Comparison of ENCODE assay signal across 19 cellular contexts in genomic region chr10:132349766-132350165, GRCh38. TPM values are rescaled to one million over a fixed set of nuclear protein-coding genes. Genes with fewer than 3 reads are reported as not detected.
DNase-seq lines count a peak whose midpoint lies in the region; ATAC-seq, FAIRE-seq and TF ChIP-seq lines count a peak whose summit lies in the region.
"Had no signal": no experiment of that assay in that cellular context is flagged by ENCODE, and none has a peak within 500 bp of the region (broad histone marks: within the 10 kb centered on the region; RNA-seq: fewer than 3 reads in every experiment).

No MANE protein-coding gene starts in this region.

- H3K27ac Mint-ChIP-seq in endothelial cell (ENCODE audit: unreplicated experiment) = no peak overlapping the region
- H3K27ac Mint-ChIP-seq: CD4-positive, alpha-beta memory T cell; HFFc6 had no signal

- TF ChIP-seq POLR2A in right lobe of liver (IDR thresholded peaks at IDR 0.05) = no peak
- TF ChIP-seq POLR2A in HepG2 (IDR thresholded peaks at IDR 0.05; ENCODE audit: insufficient read depth in 1 of 2, low read depth in 2 of 2, low read length in 2 of 2) = no peak

- peaks cover 2% of the 10 kb centered on the region for H3K4me1 Mint-ChIP-seq in endothelial cell (ENCODE audit: unreplicated experiment)

- no peaks in the 10 kb centered on the region for H3K9me3 ChIP-seq in right lobe of liver
- H3K9me3 ChIP-seq in HepG2 (ENCODE audit: low read length) = no peaks in the 10 kb centered on the region
- no peaks in the 10 kb centered on the region for H3K9me3 ChIP-seq in upper lobe of right lung
- H3K9me3 ChIP-seq: BLaER1 had no signal

- ATAC-seq in right lobe of liver (no peak), HepG2 (no peak), upper lobe of right lung (no peak), HG03045 (IDR thresholded peaks at IDR 0.05; ENCODE audit: unreplicated experiment) (no peak), GM19452 (IDR thresholded peaks at IDR 0.05; ENCODE audit: unreplicated experiment) (no peak)
- ATAC-seq: GM12878, HCT116 had no signal

- H3K79me2 ChIP-seq in HepG2 (ENCODE audit: insufficient read depth, low read length) = no peaks in the 10 kb centered on the region

- H3K4me3 Mint-ChIP-seq in endothelial cell (ENCODE audit: unreplicated experiment) = no peak overlapping the region
- H3K4me3 Mint-ChIP-seq: CD14-positive monocyte; CD4-positive, alpha-beta memory T cell; HFFc6 had no signal

- TF ChIP-seq EP300 in HepG2 (IDR thresholded peaks at IDR 0.05; ENCODE audit: low read depth in 2 of 2, low read length in 2 of 2) (no peak), HepG2 (CRISPR knock-in tag; IDR thresholded peaks at IDR 0.05; ENCODE audit: borderline replicate concordance) (no peak)

- no peak for TF ChIP-seq RAD21 in HepG2 (CRISPR knock-in tag; IDR thresholded peaks at IDR 0.05)

- H3K27ac ChIP-seq in right lobe of liver (no peak overlapping the region), HepG2 (ENCODE audit: extremely low read length, insufficient read depth, low read length) (no peak overlapping the region), upper lobe of right lung (no peak overlapping the region)
- H3K27ac ChIP-seq: BLaER1, GM23248 had no signal

- H4K20me1 ChIP-seq in HepG2 (ENCODE audit: insufficient read depth, low read length) = no peaks in the 10 kb centered on the region
- H4K20me1 ChIP-seq: BLaER1 had no signal

- no peak for FAIRE-seq in HepG2 (lab: Jason Lieb, UNC)
- FAIRE-seq: GM12878, H54 had no signal

- H3K9me3 Mint-ChIP-seq in endothelial cell (ENCODE audit: unreplicated experiment) = no peaks in the 10 kb centered on the region
- H3K9me3 Mint-ChIP-seq: CD14-positive monocyte; CD4-positive, alpha-beta memory T cell; HFFc6 had no signal

- TF ChIP-seq CTCF in right lobe of liver (IDR thresholded peaks at IDR 0.05) (no peak), HepG2 (CRISPR knock-in tag; IDR thresholded peaks at IDR 0.05) (no peak), upper lobe of right lung (IDR thresholded peaks at IDR 0.05) (no peak), endothelial cell (IDR thresholded peaks at IDR 0.05; ENCODE audit: unreplicated experiment) (no peak)

- CTCF ChIA-PET in HepG2 (lab: Yijun Ruan, JAX; ENCODE audit: low intra/inter-chr PET ratio, low total read pairs) = no interaction called here

- 80% methylated on average over 2 of the region's 6 CpGs for WGBS in right lobe of liver (ENCODE audit: insufficient coverage, low coverage, low lambda C conversion rate, missing lambda C conversion rate)
- WGBS in HepG2 (ENCODE audit: low lambda C conversion rate) = 82% methylated on average over 6 of the region's 6 CpGs

- H3K4me2 ChIP-seq in HepG2 (ENCODE audit: low read depth, low read length) = no peak overlapping the region
- H3K4me2 ChIP-seq: BLaER1 had no signal

- H3K27me3 ChIP-seq in right lobe of liver (no peaks in the 10 kb centered on the region), HepG2 (ENCODE audit: control insufficient read depth in 1 of 2, insufficient read depth in 2 of 2, low read length in 2 of 2) (no peaks in the 10 kb centered on the region), upper lobe of right lung (no peaks in the 10 kb centered on the region)
- H3K27me3 ChIP-seq: BLaER1 had no signal

- POLR2A ChIA-PET in HepG2 (lab: Yijun Ruan, JAX) = no interaction called here

- intact Hi-C loops in right lobe of liver (cut with DNase I) (loop anchor here (5.0 kb wide), 1 partner anchor 127 kb away; no protein-coding TSS in a partner anchor), HepG2 (cut with micrococcal nuclease; ENCODE audit: unreplicated experiment) (no loop called here), posterior vena cava (cut with DNase I) (loop anchor here in 1 of 2 donors (5.0 kb wide), 1 partner anchor 127 kb away; no protein-coding TSS in a partner anchor), upper lobe of right lung (cut with DNase I) (loop anchor here (5.0 kb wide), 1 partner anchor 122 kb away; no protein-coding TSS in a partner anchor)

- peaks cover 0 to 8% (median 4%) of the 10 kb centered on the region in 4 donors for H3K4me1 ChIP-seq in right lobe of liver
- peaks cover 13% of the 10 kb centered on the region for H3K4me1 ChIP-seq in HepG2 (ENCODE audit: insufficient read depth, low read length)
- H3K4me1 ChIP-seq in upper lobe of right lung = no peaks in the 10 kb centered on the region

- peak in 2 of 3 donors; percentile 11 to 22 for DNase-seq in right lobe of liver
- DNase-seq in HepG2 (ENCODE audit: low spot score) = no peak
- peak; percentile 57 for DNase-seq in posterior vena cava (ENCODE audit: low spot score)
- peak; percentile 40 for DNase-seq in upper lobe of right lung
- no peak for DNase-seq in endothelial cell (ENCODE audit: low spot score)
- DNase-seq: 8988T; CD4-positive, alpha-beta memory T cell; DMS153; DMS79; GDM1; GM23248; HFFc6 had no signal

- no peak overlapping the region for H2AFZ ChIP-seq in HepG2 (ENCODE audit: low read length)
- H2AFZ ChIP-seq: GM23248 had no signal

- H3K36me3 Mint-ChIP-seq in endothelial cell (ENCODE audit: low read depth, unreplicated experiment) = peaks cover 18% of the 10 kb centered on the region

- H3K4me3 ChIP-seq in right lobe of liver (no peak overlapping the region), HepG2 (replicated peaks in 1 of 3; ENCODE audit: insufficient read depth in 1 of 3, low read depth in 2 of 3, low read length in 3 of 3) (no peak overlapping the region), upper lobe of right lung (no peak overlapping the region)
- H3K4me3 ChIP-seq: BLaER1, GM12878, GM23248 had no signal

- no peaks in the 10 kb centered on the region for H3K36me3 ChIP-seq in right lobe of liver
- H3K36me3 ChIP-seq in HepG2 (replicated peaks in 1 of 2; ENCODE audit: control insufficient read depth in 1 of 2, insufficient read depth in 2 of 2, low read length in 2 of 2) = no peaks in the 10 kb centered on the region
- H3K36me3 ChIP-seq in upper lobe of right lung = peaks cover 6% of the 10 kb centered on the region

- peaks cover 8% of the 10 kb centered on the region for H3K27me3 Mint-ChIP-seq in endothelial cell (ENCODE audit: unreplicated experiment)
- H3K27me3 Mint-ChIP-seq: CD4-positive, alpha-beta memory T cell had no signal

- BruUV-seq in HepG2 (replicated peaks; lab: Mats Ljungman, UMichigan) = no TSS peak

- no peak overlapping the region for H3K9ac ChIP-seq in HepG2 (ENCODE audit: insufficient read depth, low read depth, low read length)
- H3K9ac ChIP-seq: BLaER1, GM23248 had no signal

- in situ Hi-C loops in HepG2 (cut with HindIII; ENCODE audit: extremely low pct_ligation_motif_present, low pct_unique_long_range_greater_than_20kb) = loop anchor here (5.0 kb wide), 1 partner anchor 127 kb away; no protein-coding TSS in a partner anchor

RNA-seq across cellular contexts. Expression of gene LRRC27, which starts 17.8 kb away (rescaled TPM):
- 1 to 10 TPM; 2.2 to 5.4 (median 3.2) TPM for total RNA-seq in right lobe of liver
- total RNA-seq in HepG2 (2016; rRNA removed; fragmentation: Illumina TruSeq; extraction: Trizol) = 3.9 and 4.6 TPM in 2 replicates
- 2.1 and 2.2 TPM in 2 replicates for total RNA-seq in HepG2 (2016; cell fraction: cytosol; rRNA removed; fragmentation: Illumina TruSeq; extraction: Trizol; ENCODE audit: low read depth)
- total RNA-seq in HepG2 (2016; cell fraction: insoluble cytoplasmic fraction; rRNA removed; fragmentation: Illumina TruSeq; extraction: Trizol) = 3.2 and 4.3 TPM in 2 replicates
- total RNA-seq in HepG2 (2016; cell fraction: membrane; rRNA removed; fragmentation: Illumina TruSeq; extraction: Trizol) = 2.1 and 2.5 TPM in 2 replicates
- 5.9 and 7.5 TPM in 2 replicates for total RNA-seq in HepG2 (2016; cell fraction: nucleus; rRNA removed; fragmentation: Illumina TruSeq; extraction: Trizol)
- 4.2 and 4.3 TPM in 2 replicates for polyA plus RNA-seq in HepG2 (2011; rRNA removed)
- 1.8 and 1.9 TPM in 2 replicates for polyA plus RNA-seq in HepG2 (2011; cell fraction: cytosol; rRNA removed)
- 14.3 and 14.5 TPM in 2 replicates for polyA plus RNA-seq in HepG2 (2011; cell fraction: nucleus; rRNA removed)
- polyA plus RNA-seq in HepG2 (2012) = 3.2 and 3.6 TPM in 2 replicates
- 0.82 and 0.88 TPM in 2 replicates for polyA plus RNA-seq in HepG2 (2016; cell fraction: cytosol; fragmentation: Illumina TruSeq; extraction: Trizol; ENCODE audit: low read depth)
- 3.6 and 4.7 TPM in 2 replicates for polyA plus RNA-seq in HepG2 (2016; cell fraction: insoluble cytoplasmic fraction; fragmentation: Illumina TruSeq; extraction: Trizol; ENCODE audit: low read depth)
- 2.6 and 2.7 TPM in 2 replicates for polyA plus RNA-seq in HepG2 (2016; cell fraction: membrane; fragmentation: Illumina TruSeq; extraction: Trizol; ENCODE audit: low read depth)
- polyA plus RNA-seq in HepG2 (2016; cell fraction: nucleus; fragmentation: Illumina TruSeq; extraction: Trizol; ENCODE audit: insufficient read depth, low read depth) = 11.7 and 14.6 TPM in 2 replicates
- 2.7 and 3.0 TPM in 2 replicates for polyA minus RNA-seq in HepG2 (2011; rRNA and poly(A)+ RNA removed; ENCODE audit: low replicate concordance)
- 0.88 and 1.4 TPM in 2 replicates for polyA minus RNA-seq in HepG2 (2011; cell fraction: cytosol; rRNA and poly(A)+ RNA removed)
- 11.1 and 12.3 TPM in 2 replicates for polyA minus RNA-seq in HepG2 (2011; cell fraction: nucleus; rRNA and poly(A)+ RNA removed)
- 1 to 10 TPM; 4.7 to 6.5 TPM for total RNA-seq in posterior vena cava
- total RNA-seq in upper lobe of right lung = 6.3 TPM
- 11.1 TPM for total RNA-seq in endothelial cell (ENCODE audit: unreplicated experiment)

RNA-seq across cellular contexts. Expression of gene STK32C, which starts 42.0 kb away (rescaled TPM):
- total RNA-seq in right lobe of liver (1 to 10 TPM; 1.6 to 3.5 (median 2.1) TPM), HepG2 (2016; rRNA removed; fragmentation: Illumina TruSeq; extraction: Trizol) (18.9 and 19.4 TPM in 2 replicates), posterior vena cava (1 to 10 TPM; 6.3 to 9.7 TPM), upper lobe of right lung (13.2 TPM), endothelial cell (ENCODE audit: unreplicated experiment) (12.6 TPM)
- 6.4 and 9.0 TPM in 2 replicates for total RNA-seq in HepG2 (2016; cell fraction: cytosol; rRNA removed; fragmentation: Illumina TruSeq; extraction: Trizol; ENCODE audit: low read depth)
- 18.5 and 19.3 TPM in 2 replicates for total RNA-seq in HepG2 (2016; cell fraction: insoluble cytoplasmic fraction; rRNA removed; fragmentation: Illumina TruSeq; extraction: Trizol)
- total RNA-seq in HepG2 (2016; cell fraction: membrane; rRNA removed; fragmentation: Illumina TruSeq; extraction: Trizol) = 13.9 and 14.9 TPM in 2 replicates
- total RNA-seq in HepG2 (2016; cell fraction: nucleus; rRNA removed; fragmentation: Illumina TruSeq; extraction: Trizol) = 8.4 and 10.8 TPM in 2 replicates
- 9.9 and 10.9 TPM in 2 replicates for polyA plus RNA-seq in HepG2 (2011; rRNA removed)
- 7.4 and 11.6 TPM in 2 replicates for polyA plus RNA-seq in HepG2 (2011; cell fraction: cytosol; rRNA removed)
- polyA plus RNA-seq in HepG2 (2011; cell fraction: nucleus; rRNA removed) = 13.7 and 17.7 TPM in 2 replicates
- polyA plus RNA-seq in HepG2 (2012) = 12.0 and 12.5 TPM in 2 replicates
- polyA plus RNA-seq in HepG2 (2016; cell fraction: cytosol; fragmentation: Illumina TruSeq; extraction: Trizol; ENCODE audit: low read depth) = 9.3 and 10.8 TPM in 2 replicates
- polyA plus RNA-seq in HepG2 (2016; cell fraction: insoluble cytoplasmic fraction; fragmentation: Illumina TruSeq; extraction: Trizol; ENCODE audit: low read depth) = 19.9 and 20.6 TPM in 2 replicates
- 11.2 and 12.1 TPM in 2 replicates for polyA plus RNA-seq in HepG2 (2016; cell fraction: membrane; fragmentation: Illumina TruSeq; extraction: Trizol; ENCODE audit: low read depth)
- 19.7 and 20.0 TPM in 2 replicates for polyA plus RNA-seq in HepG2 (2016; cell fraction: nucleus; fragmentation: Illumina TruSeq; extraction: Trizol; ENCODE audit: insufficient read depth, low read depth)
- 10.2 and 30.6 TPM in 2 replicates for polyA minus RNA-seq in HepG2 (2011; rRNA and poly(A)+ RNA removed; ENCODE audit: low replicate concordance)
- 4.4 and 5.4 TPM in 2 replicates for polyA minus RNA-seq in HepG2 (2011; cell fraction: cytosol; rRNA and poly(A)+ RNA removed)
- 6.1 and 7.1 TPM in 2 replicates for polyA minus RNA-seq in HepG2 (2011; cell fraction: nucleus; rRNA and poly(A)+ RNA removed)

RNA-seq across cellular contexts. Expression of gene PWWP2B, which starts 47.2 kb away (rescaled TPM):
- 10 to 100 TPM in 1 of 6 experiments, 1 to 10 TPM in 5; 3.0 to 12.2 (median 5.1) TPM for total RNA-seq in right lobe of liver
- 3.5 and 4.7 TPM in 2 replicates for total RNA-seq in HepG2 (2016; rRNA removed; fragmentation: Illumina TruSeq; extraction: Trizol)
- total RNA-seq in HepG2 (2016; cell fraction: cytosol; rRNA removed; fragmentation: Illumina TruSeq; extraction: Trizol; ENCODE audit: low read depth) = 1.3 and 1.8 TPM in 2 replicates
- total RNA-seq in HepG2 (2016; cell fraction: insoluble cytoplasmic fraction; rRNA removed; fragmentation: Illumina TruSeq; extraction: Trizol) = 3.2 and 5.1 TPM in 2 replicates
- 3.2 and 3.7 TPM in 2 replicates for total RNA-seq in HepG2 (2016; cell fraction: membrane; rRNA removed; fragmentation: Illumina TruSeq; extraction: Trizol)
- 2.9 and 3.1 TPM in 2 replicates for total RNA-seq in HepG2 (2016; cell fraction: nucleus; rRNA removed; fragmentation: Illumina TruSeq; extraction: Trizol)
- polyA plus RNA-seq in HepG2 (2011; rRNA removed) = 2.3 and 3.7 TPM in 2 replicates
- 3.1 and 4.4 TPM in 2 replicates for polyA plus RNA-seq in HepG2 (2011; cell fraction: cytosol; rRNA removed)
- polyA plus RNA-seq in HepG2 (2011; cell fraction: nucleus; rRNA removed) = 12.7 and 14.5 TPM in 2 replicates
- polyA plus RNA-seq in HepG2 (2012) = 2.3 and 4.1 TPM in 2 replicates
- 1.2 and 1.3 TPM in 2 replicates for polyA plus RNA-seq in HepG2 (2016; cell fraction: cytosol; fragmentation: Illumina TruSeq; extraction: Trizol; ENCODE audit: low read depth)
- 2.8 and 3.2 TPM in 2 replicates for polyA plus RNA-seq in HepG2 (2016; cell fraction: insoluble cytoplasmic fraction; fragmentation: Illumina TruSeq; extraction: Trizol; ENCODE audit: low read depth)
- 2.2 and 2.3 TPM in 2 replicates for polyA plus RNA-seq in HepG2 (2016; cell fraction: membrane; fragmentation: Illumina TruSeq; extraction: Trizol; ENCODE audit: low read depth)
- polyA plus RNA-seq in HepG2 (2016; cell fraction: nucleus; fragmentation: Illumina TruSeq; extraction: Trizol; ENCODE audit: insufficient read depth, low read depth) = 5.4 and 5.6 TPM in 2 replicates
- polyA minus RNA-seq in HepG2 (2011; rRNA and poly(A)+ RNA removed; ENCODE audit: low replicate concordance) = 3.9 and 6.3 TPM in 2 replicates
- polyA minus RNA-seq in HepG2 (2011; cell fraction: cytosol; rRNA and poly(A)+ RNA removed) = 4.8 and 5.9 TPM in 2 replicates
- 2.7 and 3.5 TPM in 2 replicates for polyA minus RNA-seq in HepG2 (2011; cell fraction: nucleus; rRNA and poly(A)+ RNA removed)
- 10 to 100 TPM; 10.4 to 16.1 TPM for total RNA-seq in posterior vena cava
- 26.0 TPM for total RNA-seq in upper lobe of right lung
- 7.6 TPM for total RNA-seq in endothelial cell (ENCODE audit: unreplicated experiment)

Comparison
In these comparisons a context has a peak if more than half of its experiments do, and no peak if none do; other contexts are left out.
1. DNase-seq: peak in right lobe of liver (2 of 3), posterior vena cava (single experiment) and upper lobe of right lung (single experiment); none in HepG2 (single experiment) and endothelial cell (single experiment).